19 cellular contexts compared by ENCODE assay signal in genomic region chr2:205780645-205781044, GRCh38.
A peak's percentile ranks its signal among the peaks of the same experiment; 100 is the strongest.
DNase-seq lines count a peak whose midpoint lies in the region; ATAC-seq, FAIRE-seq and TF ChIP-seq lines count a peak whose summit lies in the region.
"Had no signal": no experiment of that assay in that cellular context is flagged by ENCODE, and none has a peak within 500 bp of the region (broad histone marks: within the 10 kb centered on the region; RNA-seq: fewer than 3 reads in every experiment).

No MANE protein-coding gene starts in this region.

- H3K4me2 ChIP-seq in DOHH2 (ENCODE audit: low read length) (peak overlapping the region; percentile 46), OCI-LY3 (ENCODE audit: low read length) (no peak overlapping the region), K562 (ENCODE audit: insufficient read depth, low read length) (no peak overlapping the region)
- H3K4me2 ChIP-seq: A549 had no signal

- WGBS in K562 (ENCODE audit: insufficient coverage, low coverage, missing lambda C conversion rate): 0% methylated on average over 1 of the region's 2 CpGs

- no peaks in the 10 kb centered on the region for H3F3A ChIP-seq in DOHH2 (ENCODE audit: control insufficient read depth, insufficient read depth)

- no peak for TF ChIP-seq EP300 in K562 (IDR thresholded peaks at IDR 0.05; ENCODE audit: low read length)

- H3K4me1 ChIP-seq in DOHH2 (ENCODE audit: control insufficient read depth, low read length) (peaks cover 20% of the 10 kb centered on the region), OCI-LY3 (ENCODE audit: low read length) (no peaks in the 10 kb centered on the region), K562 (replicated peaks in 1 of 2; ENCODE audit: control insufficient read depth in 2 of 2, insufficient read depth in 2 of 2, low read length in 2 of 2) (peaks cover 0 to 3% of the 10 kb centered on the region in 2 experiments; a peak in 1 of 5 replicates), rectal smooth muscle tissue (ENCODE audit: control insufficient read depth, insufficient read depth, low read length) (peaks cover 45% of the 10 kb centered on the region)
- H3K4me1 ChIP-seq: Caco-2, HAP-1 had no signal

- TF ChIP-seq CTCF in DOHH2 (IDR thresholded peaks at IDR 0.05; ENCODE audit: low read depth, low read length, poor library complexity, severe bottlenecking): no peak
- no peak for TF ChIP-seq CTCF in OCI-LY3 (IDR thresholded peaks at IDR 0.05; ENCODE audit: low read depth, low read length)
- no peak for TF ChIP-seq CTCF in K562 (IDR thresholded peaks at IDR 0.05 in 2 of 3, conservative IDR thresholded peaks at IDR 0.05 in 1 of 3; ENCODE audit: insufficient read depth in 2 of 3, low read depth in 1 of 3, low read length in 3 of 3)

- FAIRE-seq in K562 (lab: Jason Lieb, UNC): no peak
- FAIRE-seq: A549, RCC 7860 had no signal

- no peaks in the 10 kb centered on the region for H3K9me1 ChIP-seq in K562 (ENCODE audit: control insufficient read depth, insufficient read depth, low read length)

- no peaks in the 10 kb centered on the region for H3K9me2 ChIP-seq in DOHH2 (replicated peaks; ENCODE audit: control insufficient read depth, low read length)

- H3K27me3 ChIP-seq in DOHH2 (ENCODE audit: control insufficient read depth, low read length) (no peaks in the 10 kb centered on the region), OCI-LY3 (ENCODE audit: low read depth, low read length) (peaks cover 33% of the 10 kb centered on the region), K562 (ENCODE audit: control insufficient read depth in 2 of 2, insufficient read depth in 2 of 2, low read length in 2 of 2) (no peaks in the 10 kb centered on the region; a peak in 1 of 5 replicates), rectal smooth muscle tissue (ENCODE audit: control insufficient read depth, insufficient read depth, low read length) (no peaks in the 10 kb centered on the region)

- intact Hi-C loops in K562 (cut with micrococcal nuclease): no loop called here
- intact Hi-C loops in cardiac septum (cut with DNase I): no loop called here

- CTCF ChIA-PET in K562 (lab: Yijun Ruan, JAX; ENCODE audit: low intra/inter-chr PET ratio): no interaction called here

- H3K4me3 ChIP-seq in DOHH2 (ENCODE audit: low read length): peak overlapping the region; percentile 28; the same call in 1 of the 2 replicates
- no peak overlapping the region for H3K4me3 ChIP-seq in OCI-LY3 (ENCODE audit: low read length)
- H3K4me3 ChIP-seq in K562: no peak overlapping the region
- H3K4me3 ChIP-seq in rectal smooth muscle tissue (ENCODE audit: low read length): no peak overlapping the region
- H3K4me3 ChIP-seq: A549, HAP-1 had no signal

- POLR2A ChIA-PET in K562 (lab: Yijun Ruan, JAX): no interaction called here

- H4K20me1 ChIP-seq in DOHH2 (ENCODE audit: control insufficient read depth, insufficient read depth, low read depth, low read length) (no peaks in the 10 kb centered on the region), OCI-LY3 (ENCODE audit: insufficient read depth, low read length) (no peaks in the 10 kb centered on the region), K562 (replicated peaks; ENCODE audit: control insufficient read depth, insufficient read depth, low read length) (no peaks in the 10 kb centered on the region)

- no TSS peak for BruUV-seq in K562 (replicated peaks; lab: Mats Ljungman, UMichigan)

- H3K27ac ChIP-seq in DOHH2 (ENCODE audit: low read depth, low read length): no peak overlapping the region
- H3K27ac ChIP-seq in OCI-LY3 (ENCODE audit: low read length): no peak overlapping the region
- H3K27ac ChIP-seq in K562 (ENCODE audit: extremely low read depth, low read depth, low read length): no peak overlapping the region
- peak overlapping the region; percentile 95 for H3K27ac ChIP-seq in rectal smooth muscle tissue (ENCODE audit: low read depth, low read length)
- H3K27ac ChIP-seq: A549 had no signal

- in situ Hi-C loops in K562 (cut with MboI): loop anchor here (10.0 kb wide), 1 partner anchor 144 kb away; no protein-coding TSS in a partner anchor

- H3K9me3 ChIP-seq in DOHH2 (ENCODE audit: control insufficient read depth, insufficient read depth, low read length) (no peaks in the 10 kb centered on the region), OCI-LY3 (ENCODE audit: insufficient read depth, low read length) (no peaks in the 10 kb centered on the region), K562 (replicated peaks; ENCODE audit: control insufficient read depth, insufficient read depth, low read depth, low read length) (no peaks in the 10 kb centered on the region)
- H3K9me3 ChIP-seq: A549, Caco-2, HAP-1 had no signal

- TF ChIP-seq POLR2A in K562 (conservative IDR thresholded peaks at IDR 0.05): no peak

- DNase-seq in K562 (ENCODE audit: extremely low read depth in 1 of 4, low spot score in 3 of 4) (no peak), cardiac septum (ENCODE audit: low spot score) (no peak), AG08395 (ENCODE audit: low spot score) (no peak), NOMO-1 (lab: John Stamatoyannopoulos, UW; ENCODE audit: unreplicated experiment in 2 of 2) (no peak)
- DNase-seq: Caco-2, DMS153, MV-4-11, NCI-H1417, NCI-H2029 treated with DMSO at 0.1 percent for 48 hours, NCI-H774, SHP77 had no signal

- H3K36me3 ChIP-seq in DOHH2 (ENCODE audit: control insufficient read depth, low read length) (no peaks in the 10 kb centered on the region), OCI-LY3 (replicated peaks; ENCODE audit: low read depth, low read length) (no peaks in the 10 kb centered on the region), K562 (ENCODE audit: control insufficient read depth, insufficient read depth, low read length) (no peaks in the 10 kb centered on the region), rectal smooth muscle tissue (ENCODE audit: control insufficient read depth, insufficient read depth, low read length) (peaks cover 6% of the 10 kb centered on the region)
- H3K36me3 ChIP-seq: HAP-1 had no signal

- H2AFZ ChIP-seq in OCI-LY3 (ENCODE audit: low read depth, low read length) (peak overlapping the region; percentile 41; the same call in 1 of the 2 replicates), K562 (ENCODE audit: low read depth, low read length) (no peak overlapping the region)

- ATAC-seq in K562 (no peak), GM18511 (IDR thresholded peaks at IDR 0.05; ENCODE audit: unreplicated experiment) (no peak)
- ATAC-seq: A549, SK-N-SH treated with all-trans-retinoic acid at 6 μM for 48 hours had no signal

- TF ChIP-seq RAD21 in K562 (CRISPR knock-in tag; conservative IDR thresholded peaks at IDR 0.05 in 1 of 2, IDR thresholded peaks at IDR 0.05 in 1 of 2): no peak

- no peak overlapping the region for H3K9ac ChIP-seq in OCI-LY3 (ENCODE audit: low read length)
- no peak overlapping the region for H3K9ac ChIP-seq in K562 (ENCODE audit: insufficient read depth in 1 of 2, low read depth in 2 of 2, low read length in 2 of 2)
- no peak overlapping the region for H3K9ac ChIP-seq in rectal smooth muscle tissue (ENCODE audit: low read length)

- H3K79me2 ChIP-seq in DOHH2 (ENCODE audit: control insufficient read depth, low read length): no peaks in the 10 kb centered on the region
- H3K79me2 ChIP-seq in OCI-LY3 (ENCODE audit: low read length): no peaks in the 10 kb centered on the region
- no peaks in the 10 kb centered on the region for H3K79me2 ChIP-seq in K562 (ENCODE audit: control insufficient read depth, insufficient read depth, low read length)

TF ChIP-seq in K562, 482 proteins besides CTCF, POLR2A, EP300 and RAD21:
- no peak for TF ChIP-seq DDX20 (tag; IDR thresholded peaks at IDR 0.05; ENCODE audit: low read depth)
- TF ChIP-seq TEAD4 (IDR thresholded peaks at IDR 0.05; ENCODE audit: low read length): peak; percentile 13; the same call in 1 of the 2 replicates
- TF ChIP-seq TEAD4 (CRISPR knock-in tag; IDR thresholded peaks at IDR 0.05; ENCODE audit: borderline replicate concordance): no peak
- TF ChIP-seq EWSR1 (IDR thresholded peaks at IDR 0.05; ENCODE audit: borderline replicate concordance, low read depth, partially characterized antibody): no peak
- TF ChIP-seq SRF (CRISPR knock-in tag; IDR thresholded peaks at IDR 0.05): no peak
- 0 out of 2 replicates have a peak, but pooled peaks have one; percentile 20 for TF ChIP-seq TAL1 (IDR thresholded peaks at IDR 0.05)
- peak; percentile 30; the same call in 1 of the 2 replicates for TF ChIP-seq GABPA (tag; conservative IDR thresholded peaks at IDR 0.05; ENCODE audit: low read depth)
